ENCODE assay signal across 6 cellular contexts in genomic region chr4:83325306-83325705, GRCh38. TPM values are rescaled to one million over a fixed set of nuclear protein-coding genes. Genes with fewer than 3 reads are reported as not detected.
DNase-seq lines count a peak whose midpoint lies in the region; ATAC-seq, FAIRE-seq and TF ChIP-seq lines count a peak whose summit lies in the region.
"Not testable (repeated sequence)": the region's sequence is repeated elsewhere in the genome, so short reads cannot be mapped to it uniquely, and the experiment has no call there.

No MANE protein-coding gene starts in this region.

- H3K27me3 ChIP-seq in pancreas, stomach: not testable (repeated sequence)

- not testable (repeated sequence) for H3K27me3 Mint-ChIP-seq in T-helper 17 cell
- H3K27me3 Mint-ChIP-seq in progenitor cell of endocrine pancreas: peaks cover 26% of the 10 kb centered on the region

- not testable (repeated sequence) for TF ChIP-seq POLR2A in stomach (IDR thresholded peaks at IDR 0.05)

- H3K4me1 Mint-ChIP-seq in T-helper 17 cell (peaks cover 26% of the 10 kb centered on the region), progenitor cell of endocrine pancreas (ENCODE audit: low read depth) (peaks cover 25% of the 10 kb centered on the region)

- H3K36me3 Mint-ChIP-seq in T-helper 17 cell (ENCODE audit: low read depth): peaks cover 19% of the 10 kb centered on the region
- H3K36me3 Mint-ChIP-seq in progenitor cell of endocrine pancreas (ENCODE audit: insufficient read depth): not testable (repeated sequence)

- peak; percentile 49 for DNase-seq in LNCaP clone FGC (ENCODE audit: low read depth)
- peak; percentile 0 for DNase-seq in NCI-H146 (lab: John Stamatoyannopoulos, UW)
- DNase-seq in T-helper 17 cell; progenitor cell of endocrine pancreas (ENCODE audit: low spot score, unreplicated experiment): not testable (repeated sequence)
- peak in 1 of 6 donors; percentile 20 for DNase-seq in pancreas
- DNase-seq in stomach: peak; percentile 33

- intact Hi-C loops in pancreas (cut with DNase I); stomach (cut with DNase I; ENCODE audit: low total_unique reads): not testable (repeated sequence)

- not testable (repeated sequence) for H3K27ac ChIP-seq in pancreas, stomach

- H3K36me3 ChIP-seq in pancreas, stomach: not testable (repeated sequence)

- H3K4me3 ChIP-seq in LNCaP clone FGC (ENCODE audit: low read depth, low read length); pancreas; stomach: not testable (repeated sequence)

- TF ChIP-seq CTCF in LNCaP clone FGC (IDR thresholded peaks at IDR 0.05; ENCODE audit: control insufficient read depth, extremely low read depth, insufficient read depth); pancreas (IDR thresholded peaks at IDR 0.05); progenitor cell of endocrine pancreas (IDR thresholded peaks at IDR 0.05; ENCODE audit: unreplicated experiment); stomach (IDR thresholded peaks at IDR 0.05): not testable (repeated sequence)

- not testable (repeated sequence) for ATAC-seq in T-helper 17 cell
- peak; percentile 47 to 88 (median 74) for ATAC-seq in pancreas

- not testable (repeated sequence) for H3K9me3 ChIP-seq in T-helper 17 cell (ENCODE audit: control insufficient read depth, low read length, poor library complexity, severe bottlenecking); pancreas; stomach

- H3K4me1 ChIP-seq in pancreas: not testable (repeated sequence)
- H3K4me1 ChIP-seq in stomach: peaks cover 4 to 15% (median 6%) of the 10 kb centered on the region in 4 donors

- FAIRE-seq in pancreas (lab: Jason Lieb, UNC): not testable (repeated sequence)

- H3K27ac Mint-ChIP-seq in T-helper 17 cell: peak overlapping the region; percentile 56
- H3K27ac Mint-ChIP-seq in progenitor cell of endocrine pancreas: peak overlapping the region; percentile 30

- H3K4me3 Mint-ChIP-seq in T-helper 17 cell; progenitor cell of endocrine pancreas (ENCODE audit: low read depth): not testable (repeated sequence)

- not testable (repeated sequence) for TF ChIP-seq EP300 in stomach (IDR thresholded peaks at IDR 0.05)

- not testable (repeated sequence) for H3K9me3 Mint-ChIP-seq in progenitor cell of endocrine pancreas (ENCODE audit: low read depth)

- WGBS in pancreas, 2 donors: 44% methylated on average over 4 of the region's 4 CpGs
- 29 to 63% (median 46%) methylated on average over 4 of the region's 4 CpGs for WGBS in stomach, 5 donors

RNA-seq across cellular contexts. Expression of gene HPSE, which starts 9.3 kb away (rescaled TPM):
- total RNA-seq in T-helper 17 cell: 1 to 10 TPM; 7.1 to 8.6 TPM
- total RNA-seq in pancreas: 1 to 10 TPM in 2 of 6 donors, under 1 TPM in 4; 0.12 to 2.5 (median 0.70) TPM
- polyA plus RNA-seq in pancreas: 1 to 10 TPM in 1 of 2 donors, under 1 TPM in 1; 0.38 to 1.5 TPM
- total RNA-seq in progenitor cell of endocrine pancreas: 2.8 and 3.6 TPM in 2 replicates
- 1 to 10 TPM in 2 of 5 donors, under 1 TPM in 2, not detected in 1; under 0.01 to 4.9 (median 0.92) TPM for total RNA-seq in stomach
- 1 to 10 TPM in 2 of 3 donors, under 1 TPM in 1; 0.61 to 1.9 (median 1.2) TPM for polyA plus RNA-seq in stomach

RNA-seq across cellular contexts. Expression of gene COQ2, which starts 40.7 kb away (rescaled TPM):
- total RNA-seq in T-helper 17 cell (1 to 10 TPM; 4.7 to 5.5 TPM), pancreas (1 to 10 TPM; 2.8 to 5.4 (median 3.9) TPM), progenitor cell of endocrine pancreas (19.2 and 20.2 TPM in 2 replicates), stomach (10 to 100 TPM in 1 of 5 donors, 1 to 10 TPM in 4; 1.8 to 10.1 (median 9.1) TPM)
- polyA plus RNA-seq in pancreas (1 to 10 TPM; 2.9 to 5.0 TPM), stomach (1 to 10 TPM; 2.9 to 7.1 (median 5.1) TPM)
